16 cellular contexts compared by ENCODE assay signal in genomic region chr22:22822106-22822505, GRCh38.
DNase-seq lines count a peak whose midpoint lies in the region; ATAC-seq and TF ChIP-seq lines count a peak whose summit lies in the region.
"Had no signal": no experiment of that assay in that cellular context is flagged by ENCODE, and none has a peak within 500 bp of the region (broad histone marks: within the 10 kb centered on the region; RNA-seq: fewer than 3 reads in every experiment).

No MANE protein-coding gene starts in this region.

- DNase-seq in activated CD4-positive, alpha-beta T cell treated with anti-CD3 and anti-CD28 coated beads for 36 hours = no peak
- DNase-seq in activated CD4-positive, alpha-beta T cell treated with anti-CD3 and anti-CD28 coated beads for 1 hour = no peak
- DNase-seq in CD8-positive, alpha-beta T cell = no peak
- no peak for DNase-seq in activated CD8-positive, alpha-beta T cell treated with anti-CD3 and anti-CD28 coated beads for 36 hours
- no peak for DNase-seq in naive thymus-derived CD4-positive, alpha-beta T cell
- no peak for DNase-seq in upper lobe of right lung
- DNase-seq in GM10248 (ENCODE audit: extremely low spot score) = no peak
- no peak for DNase-seq in SW480 (ENCODE audit: low spot score)
- DNase-seq: activated CD4-positive, alpha-beta T cell treated with anti-CD3 and anti-CD28 coated beads for 48 hours; amniotic stem cell; BE2C; left lung; NCI-H1105 treated with DMSO at 0.1 percent for 48 hours; stimulated activated CD4-positive, alpha-beta T cell treated with anti-CD3 and anti-CD28 coated beads, Interleukin-1b, Interleukin-23, amount 100 ng/mL, for 48 hours had no signal

- H3K4me3 Mint-ChIP-seq in activated CD4-positive, alpha-beta T cell treated with anti-CD3 and anti-CD28 coated beads for 36 hours = no peak overlapping the region
- H3K4me3 Mint-ChIP-seq in CD8-positive, alpha-beta T cell = peak overlapping the region; percentile 32
- no peak overlapping the region for H3K4me3 Mint-ChIP-seq in activated CD8-positive, alpha-beta T cell treated with anti-CD3 and anti-CD28 coated beads for 36 hours
- H3K4me3 Mint-ChIP-seq in naive thymus-derived CD4-positive, alpha-beta T cell = peak overlapping the region in 9 of 10 donors; percentile 31 to 82 (median 72)

- H3K27me3 Mint-ChIP-seq in activated CD4-positive, alpha-beta T cell treated with anti-CD3 and anti-CD28 coated beads for 36 hours = no peaks in the 10 kb centered on the region
- H3K27me3 Mint-ChIP-seq in CD8-positive, alpha-beta T cell (ENCODE audit: low read depth) = no peaks in the 10 kb centered on the region
- H3K27me3 Mint-ChIP-seq in activated CD8-positive, alpha-beta T cell treated with anti-CD3 and anti-CD28 coated beads for 36 hours = no peaks in the 10 kb centered on the region
- peaks cover 0 to 4% (median 0%) of the 10 kb centered on the region in 5 donors for H3K27me3 Mint-ChIP-seq in naive thymus-derived CD4-positive, alpha-beta T cell

- peak overlapping the region; percentile 45 for H3K27ac Mint-ChIP-seq in activated CD4-positive, alpha-beta T cell treated with anti-CD3 and anti-CD28 coated beads for 36 hours
- H3K27ac Mint-ChIP-seq in CD8-positive, alpha-beta T cell = peak overlapping the region; percentile 93
- H3K27ac Mint-ChIP-seq in activated CD8-positive, alpha-beta T cell treated with anti-CD3 and anti-CD28 coated beads for 36 hours = peak overlapping the region; percentile 80
- H3K27ac Mint-ChIP-seq in naive thymus-derived CD4-positive, alpha-beta T cell = peak overlapping the region; percentile 84 to 99 (median 93)

- no peak for TF ChIP-seq CTCF in CD8-positive, alpha-beta T cell (IDR thresholded peaks at IDR 0.05)
- no peak for TF ChIP-seq CTCF in activated CD8-positive, alpha-beta T cell treated with anti-CD3 and anti-CD28 coated beads for 36 hours (IDR thresholded peaks at IDR 0.05)
- TF ChIP-seq CTCF in upper lobe of right lung (IDR thresholded peaks at IDR 0.05) (no peak), GM10248 (IDR thresholded peaks at IDR 0.05; ENCODE audit: control extremely low read depth, extremely low read depth, low read depth, missing control alignments) (no peak)

- intact Hi-C loops in activated CD4-positive, alpha-beta T cell treated with anti-CD3 and anti-CD28 coated beads for 36 hours (cut with DNase I, micrococcal nuclease) = no loop called here
- intact Hi-C loops in CD8-positive, alpha-beta T cell (cut with DNase I, micrococcal nuclease) = no loop called here
- intact Hi-C loops in activated CD8-positive, alpha-beta T cell treated with anti-CD3 and anti-CD28 coated beads for 36 hours (cut with micrococcal nuclease) = no loop called here
- intact Hi-C loops in naive thymus-derived CD4-positive, alpha-beta T cell (cut with micrococcal nuclease) = loop anchor here in 1 of 2 donors (1.0 to 10.0 kb wide), 2 partner anchors 8 to 423 kb away; no protein-coding TSS in a partner anchor
- intact Hi-C loops in upper lobe of right lung (cut with DNase I) = no loop called here

- H3K27ac ChIP-seq in CD8-positive, alpha-beta T cell (ENCODE audit: low read depth, low read length) = peak overlapping the region; percentile 45
- H3K27ac ChIP-seq in naive thymus-derived CD4-positive, alpha-beta T cell (ENCODE audit: low read depth, low read length) = peak overlapping the region; percentile 58
- no peak overlapping the region for H3K27ac ChIP-seq in upper lobe of right lung
- H3K27ac ChIP-seq: prostate gland had no signal

- no peaks in the 10 kb centered on the region for H3K9me3 Mint-ChIP-seq in activated CD4-positive, alpha-beta T cell treated with anti-CD3 and anti-CD28 coated beads for 36 hours (ENCODE audit: low read depth)
- no peaks in the 10 kb centered on the region for H3K9me3 Mint-ChIP-seq in CD8-positive, alpha-beta T cell
- H3K9me3 Mint-ChIP-seq in activated CD8-positive, alpha-beta T cell treated with anti-CD3 and anti-CD28 coated beads for 36 hours = no peaks in the 10 kb centered on the region
- H3K9me3 Mint-ChIP-seq in naive thymus-derived CD4-positive, alpha-beta T cell = peaks cover 0 to 5% (median 0%) of the 10 kb centered on the region in 11 donors

- no peak for ATAC-seq in activated CD4-positive, alpha-beta T cell treated with anti-CD3 and anti-CD28 coated beads for 36 hours
- no peak for ATAC-seq in CD8-positive, alpha-beta T cell
- no peak for ATAC-seq in activated CD8-positive, alpha-beta T cell treated with anti-CD3 and anti-CD28 coated beads for 36 hours
- peak; percentile 1 for ATAC-seq in naive thymus-derived CD4-positive, alpha-beta T cell
- ATAC-seq in upper lobe of right lung = no peak
- ATAC-seq: left lung had no signal

- CTCF ChIA-PET in activated CD4-positive, alpha-beta T cell treated with anti-CD3 and anti-CD28 coated beads for 36 hours (lab: Charles Lee) = no interaction called here
- CTCF ChIA-PET in CD8-positive, alpha-beta T cell (lab: Charles Lee) = interaction anchor here (0.9 to 20.8 kb wide), 8 partner anchors 10 to 71 kb away, joined by 3 to 248 read pairs (median 4); no protein-coding TSS in a partner anchor
- CTCF ChIA-PET in activated CD8-positive, alpha-beta T cell treated with anti-CD3 and anti-CD28 coated beads for 36 hours (lab: Charles Lee) = interaction anchor here (2.5 kb wide), 2 partner anchors 27 to 55 kb away, joined by 6 to 11 read pairs; no protein-coding TSS in a partner anchor
- CTCF ChIA-PET in naive thymus-derived CD4-positive, alpha-beta T cell (lab: Charles Lee) = interaction anchor here (0.7 to 16.0 kb wide), 7 partner anchors 9 to 59 kb away, joined by 3 to 247 read pairs (median 3); no protein-coding TSS in a partner anchor
- CTCF ChIA-PET in GM10248 (lab: Yijun Ruan, JAX) = interaction anchor here (1.2 kb wide), 1 partner anchor 62 kb away, joined by 3 read pairs; no protein-coding TSS in a partner anchor

- no peaks in the 10 kb centered on the region for H3K36me3 ChIP-seq in CD8-positive, alpha-beta T cell (ENCODE audit: insufficient read depth, low read length)
- H3K36me3 ChIP-seq in naive thymus-derived CD4-positive, alpha-beta T cell (ENCODE audit: control insufficient read depth in 2 of 3, insufficient read depth in 3 of 3, low read length in 3 of 3) = no peaks in the 10 kb centered on the region
- H3K36me3 ChIP-seq in upper lobe of right lung = no peaks in the 10 kb centered on the region
- H3K36me3 ChIP-seq: BE2C, left lung, prostate gland, upper lobe of left lung had no signal

- POLR2A ChIA-PET in activated CD4-positive, alpha-beta T cell treated with anti-CD3 and anti-CD28 coated beads for 36 hours (lab: Charles Lee) = no interaction called here
- POLR2A ChIA-PET in CD8-positive, alpha-beta T cell (lab: Charles Lee) = no interaction called here
- POLR2A ChIA-PET in activated CD8-positive, alpha-beta T cell treated with anti-CD3 and anti-CD28 coated beads for 36 hours (lab: Charles Lee) = interaction anchor here (0.6 kb wide), 1 partner anchor 20 kb away, joined by 3 read pairs; no protein-coding TSS in a partner anchor
- POLR2A ChIA-PET in naive thymus-derived CD4-positive, alpha-beta T cell (lab: Charles Lee) = interaction anchor here (0.6 to 10.4 kb wide), 12 partner anchors 9 to 53 kb away, joined by 3 to 96 read pairs (median 4); no protein-coding TSS in a partner anchor
- POLR2A ChIA-PET in GM10248 (lab: Yijun Ruan, JAX) = no interaction called here

- no peaks in the 10 kb centered on the region for H3K27me3 ChIP-seq in CD8-positive, alpha-beta T cell (ENCODE audit: insufficient read depth, low read length)
- H3K27me3 ChIP-seq in naive thymus-derived CD4-positive, alpha-beta T cell (ENCODE audit: control insufficient read depth in 2 of 2, insufficient read depth in 2 of 2, low read length in 2 of 2) = no peaks in the 10 kb centered on the region
- H3K27me3 ChIP-seq in upper lobe of right lung = peaks cover 5% of the 10 kb centered on the region
- H3K27me3 ChIP-seq: upper lobe of left lung had no signal

- peaks cover 81% of the 10 kb centered on the region for H3K4me1 ChIP-seq in CD8-positive, alpha-beta T cell (ENCODE audit: insufficient read depth, low read length)
- H3K4me1 ChIP-seq in naive thymus-derived CD4-positive, alpha-beta T cell (ENCODE audit: control insufficient read depth in 2 of 2, insufficient read depth in 2 of 2, low read length in 2 of 2) = peaks cover 69 to 71% of the 10 kb centered on the region in 2 donors
- H3K4me1 ChIP-seq in upper lobe of right lung = peaks cover 5% of the 10 kb centered on the region
- H3K4me1 ChIP-seq: BE2C, left lung, prostate gland had no signal

- no peaks in the 10 kb centered on the region for H3K36me3 Mint-ChIP-seq in activated CD4-positive, alpha-beta T cell treated with anti-CD3 and anti-CD28 coated beads for 36 hours (ENCODE audit: low read depth)
- H3K36me3 Mint-ChIP-seq in CD8-positive, alpha-beta T cell = no peaks in the 10 kb centered on the region
- no peaks in the 10 kb centered on the region for H3K36me3 Mint-ChIP-seq in activated CD8-positive, alpha-beta T cell treated with anti-CD3 and anti-CD28 coated beads for 36 hours (ENCODE audit: low read depth)
- H3K36me3 Mint-ChIP-seq in naive thymus-derived CD4-positive, alpha-beta T cell = peaks cover 0 to 6% (median under 1%) of the 10 kb centered on the region in 5 donors

- no peaks in the 10 kb centered on the region for H3K9me3 ChIP-seq in CD8-positive, alpha-beta T cell (ENCODE audit: low read length)
- H3K9me3 ChIP-seq in naive thymus-derived CD4-positive, alpha-beta T cell (ENCODE audit: control insufficient read depth in 2 of 3, low read length in 3 of 3) = no peaks in the 10 kb centered on the region
- H3K9me3 ChIP-seq in upper lobe of right lung = no peaks in the 10 kb centered on the region
- H3K9me3 ChIP-seq: BE2C, left lung, prostate gland, upper lobe of left lung had no signal

- peaks cover 74% of the 10 kb centered on the region for H3K4me1 Mint-ChIP-seq in activated CD4-positive, alpha-beta T cell treated with anti-CD3 and anti-CD28 coated beads for 36 hours
- H3K4me1 Mint-ChIP-seq in CD8-positive, alpha-beta T cell (ENCODE audit: low read depth) = peaks cover 94% of the 10 kb centered on the region
- peaks cover 80% of the 10 kb centered on the region for H3K4me1 Mint-ChIP-seq in activated CD8-positive, alpha-beta T cell treated with anti-CD3 and anti-CD28 coated beads for 36 hours (ENCODE audit: low read depth)
- H3K4me1 Mint-ChIP-seq in naive thymus-derived CD4-positive, alpha-beta T cell = peaks cover 74 to 99% (median 95%) of the 10 kb centered on the region in 7 donors

- H3K4me3 ChIP-seq in CD8-positive, alpha-beta T cell (ENCODE audit: low read depth, low read length) = peak overlapping the region; percentile 8
- H3K4me3 ChIP-seq in naive thymus-derived CD4-positive, alpha-beta T cell (ENCODE audit: low read length) = peak overlapping the region; percentile 24
- no peak overlapping the region for H3K4me3 ChIP-seq in upper lobe of right lung
- H3K4me3 ChIP-seq: left lung, prostate gland, upper lobe of left lung had no signal

Comparison
In these comparisons a context has a peak if more than half of its experiments do, and no peak if none do; other contexts are left out.
1. H3K4me3 Mint-ChIP-seq: peak in CD8-positive, alpha-beta T cell (single experiment) and naive thymus-derived CD4-positive, alpha-beta T cell (9 of 10); none in activated CD4-positive, alpha-beta T cell treated with anti-CD3 and anti-CD28 coated beads for 36 hours (single experiment) and activated CD8-positive, alpha-beta T cell treated with anti-CD3 and anti-CD28 coated beads for 36 hours (single experiment).
2. POLR2A ChIA-PET loops: an anchor here in activated CD8-positive, alpha-beta T cell treated with anti-CD3 and anti-CD28 coated beads for 36 hours (0.6 kb wide) and naive thymus-derived CD4-positive, alpha-beta T cell (0.6 to 10.4 kb wide); none called in activated CD4-positive, alpha-beta T cell treated with anti-CD3 and anti-CD28 coated beads for 36 hours, CD8-positive, alpha-beta T cell and GM10248.
3. Peak in every context shown above with its lines, with median percentiles within 50 percentile points of each other: H3K27ac Mint-ChIP-seq.